22 cellular contexts compared by ENCODE assay signal in genomic region chr13:102609696-102610095, GRCh38. TPM values are rescaled to one million over a fixed set of nuclear protein-coding genes. Genes with fewer than 3 reads are reported as not detected.
A peak's percentile ranks its signal among the peaks of the same experiment; 100 is the strongest.
DNase-seq lines count a peak whose midpoint lies in the region; FAIRE-seq and TF ChIP-seq lines count a peak whose summit lies in the region.
"Had no signal": no experiment of that assay in that cellular context is flagged by ENCODE, and none has a peak within 500 bp of the region (broad histone marks: within the 10 kb centered on the region; RNA-seq: fewer than 3 reads in every experiment).

No MANE protein-coding gene starts in this region.

- H3K9me3 Mint-ChIP-seq in activated CD4-positive, alpha-beta memory T cell treated with anti-CD3 and anti-CD28 coated beads, Interleukin-2, amount 10 ng/mL, durations not matched to agents 7 days and 5 days = no peaks in the 10 kb centered on the region
- H3K9me3 Mint-ChIP-seq: central memory CD8-positive, alpha-beta T cell had no signal

- H3K27me3 Mint-ChIP-seq in activated CD4-positive, alpha-beta memory T cell treated with anti-CD3 and anti-CD28 coated beads, Interleukin-2, amount 10 ng/mL, durations not matched to agents 7 days and 5 days = no peaks in the 10 kb centered on the region
- H3K27me3 Mint-ChIP-seq: central memory CD8-positive, alpha-beta T cell had no signal

- TF ChIP-seq CTCF in keratinocyte (optimal IDR thresholded peaks at IDR 0.05 in 1 of 3, IDR thresholded peaks at IDR 0.05 in 1 of 3, conservative IDR thresholded peaks at IDR 0.05 in 1 of 3; ENCODE audit: extremely low read depth in 1 of 3, insufficient read depth in 2 of 3, low read length in 3 of 3) (no peak), ascending aorta (IDR thresholded peaks at IDR 0.05) (no peak)

- intact Hi-C loops in ascending aorta (cut with DNase I) = no loop called here

- H2AFZ ChIP-seq in keratinocyte (ENCODE audit: control insufficient read depth, low read length) = no peak overlapping the region

- FAIRE-seq in keratinocyte (lab: Jason Lieb, UNC) = no peak

- peaks cover 12% of the 10 kb centered on the region for H3K4me1 ChIP-seq in BLaER1
- H3K4me1 ChIP-seq in BLaER1 treated with 17β-estradiol and CSF1 and Interleukin-3, amounts not matched to agents 10 nM and 100 nM = peaks cover 0 to 41% (median 14%) of the 10 kb centered on the region in 10 experiments; a peak in 15 of 20 replicates
- H3K4me1 ChIP-seq in keratinocyte (ENCODE audit: control insufficient read depth, extremely low read depth, insufficient read depth, low read length) = peaks cover 12% of the 10 kb centered on the region
- peaks cover 0 to 3% of the 10 kb centered on the region in 2 donors for H3K4me1 ChIP-seq in ascending aorta
- H3K4me1 ChIP-seq: HAP-1, prostate gland, SJCRH30 had no signal

- peak overlapping the region; percentile 3; the same call in 1 of the 2 replicates for H3K4me2 ChIP-seq in BLaER1
- peak overlapping the region in 7 of 11 experiments; percentile 7 to 40 (median 31); a peak in 8 of 22 replicates for H3K4me2 ChIP-seq in BLaER1 treated with 17β-estradiol and CSF1 and Interleukin-3, amounts not matched to agents 10 nM and 100 nM
- no peak overlapping the region for H3K4me2 ChIP-seq in keratinocyte (ENCODE audit: control insufficient read depth, extremely low read depth, insufficient read depth, low read depth, low read length)

- POLR2A ChIA-PET in activated CD4-positive, alpha-beta memory T cell treated with anti-CD3 and anti-CD28 coated beads, Interleukin-2, amount 10 ng/mL, durations not matched to agents 7 days and 5 days (lab: Charles Lee) = interaction anchor here (1.3 to 1.5 kb wide), 2 partner anchors 13 to 236 kb away, joined by 3 to 7 read pairs; partner anchors contain the start of genes ERCC5 and TPP2

- H3K36me3 ChIP-seq in BLaER1 (peaks cover 90% of the 10 kb centered on the region), keratinocyte (ENCODE audit: control insufficient read depth in 2 of 2, extremely low read depth in 1 of 2, insufficient read depth in 2 of 2, low read length in 2 of 2) (peaks cover 5 to 11% of the 10 kb centered on the region in 2 experiments), ascending aorta (peaks cover 32 to 52% of the 10 kb centered on the region in 2 donors)
- H3K36me3 ChIP-seq in BLaER1 treated with 17β-estradiol and CSF1 and Interleukin-3, amounts not matched to agents 10 nM and 100 nM = peaks cover 79 to 100% (median 93%) of the 10 kb centered on the region in 11 experiments
- H3K36me3 ChIP-seq: prostate gland had no signal

- H4K20me1 ChIP-seq in BLaER1 (peaks cover 100% of the 10 kb centered on the region), keratinocyte (ENCODE audit: control insufficient read depth, extremely low read depth, insufficient read depth, low read length) (no peaks in the 10 kb centered on the region)
- peaks cover 86 to 100% (median 99%) of the 10 kb centered on the region in 11 experiments for H4K20me1 ChIP-seq in BLaER1 treated with 17β-estradiol and CSF1 and Interleukin-3, amounts not matched to agents 10 nM and 100 nM

- H3K9ac ChIP-seq in BLaER1 (no peak overlapping the region), keratinocyte (ENCODE audit: control insufficient read depth, extremely low read depth, insufficient read depth, low read length) (no peak overlapping the region)
- H3K9ac ChIP-seq in BLaER1 treated with 17β-estradiol and CSF1 and Interleukin-3, amounts not matched to agents 10 nM and 100 nM = no peak overlapping the region

- no peak overlapping the region for H3K4me3 Mint-ChIP-seq in activated CD4-positive, alpha-beta memory T cell treated with anti-CD3 and anti-CD28 coated beads, Interleukin-2, amount 10 ng/mL, durations not matched to agents 7 days and 5 days
- H3K4me3 Mint-ChIP-seq: central memory CD8-positive, alpha-beta T cell had no signal

- H3K4me3 ChIP-seq in BLaER1 (no peak overlapping the region), keratinocyte (ENCODE audit: control insufficient read depth in 2 of 3, extremely low read depth in 1 of 3, insufficient read depth in 2 of 3, low read depth in 1 of 3, low read length in 3 of 3) (no peak overlapping the region), ascending aorta (no peak overlapping the region)
- no peak overlapping the region for H3K4me3 ChIP-seq in BLaER1 treated with 17β-estradiol and CSF1 and Interleukin-3, amounts not matched to agents 10 nM and 100 nM
- H3K4me3 ChIP-seq: HAP-1, heart right ventricle, MG63, mucosa of descending colon, prostate gland, SJCRH30, tibial nerve had no signal

- H3K9me3 ChIP-seq in BLaER1 (no peaks in the 10 kb centered on the region), keratinocyte (ENCODE audit: control insufficient read depth, low read depth, low read length) (no peaks in the 10 kb centered on the region), ascending aorta (no peaks in the 10 kb centered on the region)
- no peaks in the 10 kb centered on the region for H3K9me3 ChIP-seq in BLaER1 treated with 17β-estradiol and CSF1 and Interleukin-3, amounts not matched to agents 10 nM and 100 nM (replicated peaks in 1 of 11)
- H3K9me3 ChIP-seq: HAP-1, heart right ventricle, MG63, mucosa of descending colon, prostate gland, SJCRH30, tibial nerve had no signal

- peak overlapping the region; percentile 41 for H3K27ac Mint-ChIP-seq in activated CD4-positive, alpha-beta memory T cell treated with anti-CD3 and anti-CD28 coated beads, Interleukin-2, amount 10 ng/mL, durations not matched to agents 7 days and 5 days

- H3K27me3 ChIP-seq in BLaER1 (no peaks in the 10 kb centered on the region), keratinocyte (ENCODE audit: control insufficient read depth, extremely low read depth, insufficient read depth, low read length) (no peaks in the 10 kb centered on the region), ascending aorta (no peaks in the 10 kb centered on the region)
- H3K27me3 ChIP-seq in BLaER1 treated with 17β-estradiol and CSF1 and Interleukin-3, amounts not matched to agents 10 nM and 100 nM = no peaks in the 10 kb centered on the region
- H3K27me3 ChIP-seq: heart right ventricle, MG63, SJCRH30, tibial nerve had no signal

- peaks cover 46% of the 10 kb centered on the region for H3K4me1 Mint-ChIP-seq in activated CD4-positive, alpha-beta memory T cell treated with anti-CD3 and anti-CD28 coated beads, Interleukin-2, amount 10 ng/mL, durations not matched to agents 7 days and 5 days

- peak; percentile 25 for DNase-seq in activated CD4-positive, alpha-beta memory T cell treated with anti-CD3 and anti-CD28 coated beads, Interleukin-2, amount 10 ng/mL, durations not matched to agents 7 days and 5 days
- no peak for DNase-seq in keratinocyte (ENCODE audit: low read depth, low spot score)
- no peak for DNase-seq in midbrain (lab: John Stamatoyannopoulos, UW)
- no peak for DNase-seq in LoVo (ENCODE audit: low spot score)
- no peak for DNase-seq in ascending aorta (ENCODE audit: low spot score in 2 of 2)
- DNase-seq: activated gamma-delta T cell; COR-L47; DMS79; heart right ventricle; MG63; NCI-H1417 treated with DMSO at 0.1 percent for 48 hours; NCI-H2107; SJCRH30; stimulated activated naive CD4-positive, alpha-beta T cell treated with Interleukin-2 at 50 U/mL for 16 hours; WERI-Rb-1 had no signal

- H3K79me2 ChIP-seq in keratinocyte (ENCODE audit: control insufficient read depth, insufficient read depth, low read length) = peaks cover 51% of the 10 kb centered on the region

- no peaks in the 10 kb centered on the region for H3K9me1 ChIP-seq in keratinocyte (ENCODE audit: control insufficient read depth, extremely low read depth, insufficient read depth, low read length)

- H3K36me3 Mint-ChIP-seq in activated CD4-positive, alpha-beta memory T cell treated with anti-CD3 and anti-CD28 coated beads, Interleukin-2, amount 10 ng/mL, durations not matched to agents 7 days and 5 days (ENCODE audit: low read depth) = peaks cover 69% of the 10 kb centered on the region

- dilution Hi-C loops in keratinocyte (cut with MboI; ENCODE audit: extremely low pct_ligation_motif_present, low sequenced_read_pairs) = no loop called here

- no peak overlapping the region for H3K27ac ChIP-seq in BLaER1
- no peak overlapping the region; a peak in 1 of 22 replicates for H3K27ac ChIP-seq in BLaER1 treated with 17β-estradiol and CSF1 and Interleukin-3, amounts not matched to agents 10 nM and 100 nM
- H3K27ac ChIP-seq in keratinocyte (ENCODE audit: control insufficient read depth, insufficient read depth, low read length) = peak overlapping the region; percentile 39
- no peak overlapping the region for H3K27ac ChIP-seq in ascending aorta
- H3K27ac ChIP-seq: heart right ventricle, prostate gland, SJCRH30, tibial nerve, WERI-Rb-1 had no signal

- CTCF ChIA-PET in activated CD4-positive, alpha-beta memory T cell treated with anti-CD3 and anti-CD28 coated beads, Interleukin-2, amount 10 ng/mL, durations not matched to agents 7 days and 5 days (lab: Charles Lee) = no interaction called here

RNA-seq across cellular contexts. Expression of gene TPP2, which starts 12.9 kb away (rescaled TPM):
- 10 to 100 TPM; 86.2 to 96.8 TPM for total RNA-seq in activated CD4-positive, alpha-beta memory T cell treated with anti-CD3 and anti-CD28 coated beads, Interleukin-2, amount 10 ng/mL, durations not matched to agents 7 days and 5 days
- 21.0 to 41.2 TPM (median 31.7 TPM) in 3 replicates for polyA plus RNA-seq in keratinocyte
- polyA plus RNA-seq in keratinocyte (2011; ENCODE audit: low read depth) = 19.6 TPM
- polyA plus RNA-seq in keratinocyte (2011; cell fraction: cytosol; rRNA removed) = 16.7 and 31.9 TPM in 2 replicates
- 34.8 and 53.4 TPM in 2 replicates for polyA plus RNA-seq in keratinocyte (2011; cell fraction: nucleus; rRNA removed)
- 13.7 and 27.7 TPM in 2 replicates for polyA plus RNA-seq in keratinocyte (2012; ENCODE audit: low replicate concordance)
- polyA minus RNA-seq in keratinocyte = 8.3 to 65.8 TPM (median 22.4 TPM) in 3 replicates
- 14.4 TPM for polyA minus RNA-seq in keratinocyte (2011; cell fraction: cytosol; rRNA and poly(A)+ RNA removed)
- 24.1 and 47.9 TPM in 2 replicates for polyA minus RNA-seq in keratinocyte (2011; cell fraction: nucleus; rRNA and poly(A)+ RNA removed)
- total RNA-seq in ascending aorta = 21.4 TPM
